Comparison of ENCODE assay signal across 9 cellular contexts in genomic region chr22:46115755-46116490, GRCh38. TPM values are rescaled to one million over a fixed set of nuclear protein-coding genes. Genes with fewer than 3 reads are reported as not detected.
A peak's percentile ranks its signal among the peaks of the same experiment; 100 is the strongest.
DNase-seq lines count a peak whose midpoint lies in the region; ATAC-seq and TF ChIP-seq lines count a peak whose summit lies in the region.
"Had no signal": no experiment of that assay in that cellular context is flagged by ENCODE, and none has a peak within 500 bp of the region (broad histone marks: within the 10 kb centered on the region; RNA-seq: fewer than 3 reads in every experiment).

No MANE protein-coding gene starts in this region.

- H3K4me2 ChIP-seq in mammary epithelial cell (ENCODE audit: insufficient read depth, low read depth, low read length) = no peak overlapping the region
- no peak overlapping the region for H3K4me2 ChIP-seq in neuronal stem cell (ENCODE audit: insufficient read depth, low read length, poor library complexity, severe bottlenecking)

- ATAC-seq in GM19035 (IDR thresholded peaks at IDR 0.05; ENCODE audit: unreplicated experiment) = no peak

- H2BK15ac ChIP-seq in neuronal stem cell (ENCODE audit: low read length) = no peak overlapping the region

- BruUV-seq in MCF 10A (replicated peaks; lab: Mats Ljungman, UMichigan) (TSS peak; percentile 9), mammary epithelial cell (replicated peaks; lab: Mats Ljungman, UMichigan) (no TSS peak)

- H3K23ac ChIP-seq in neuronal stem cell (ENCODE audit: low read depth, low read length, poor library complexity) = peak overlapping the region; percentile 90

- H3K36me3 Mint-ChIP-seq in MCF 10A (ENCODE audit: insufficient read depth, unreplicated experiment) = peaks cover 76% of the 10 kb centered on the region
- H3K36me3 Mint-ChIP-seq: brain had no signal

- H3K27me3 ChIP-seq in mammary epithelial cell (ENCODE audit: insufficient read depth, low read length) (no peaks in the 10 kb centered on the region), esophagus muscularis mucosa (no peaks in the 10 kb centered on the region), neuronal stem cell (ENCODE audit: control insufficient read depth in 3 of 3, insufficient read depth in 3 of 3, low read depth in 1 of 3, low read length in 3 of 3) (peaks cover 0 to 77% (median 5%) of the 10 kb centered on the region in 3 experiments), uterus (no peaks in the 10 kb centered on the region)

- H3K4me3 Mint-ChIP-seq in MCF 10A (ENCODE audit: unreplicated experiment) = no peak overlapping the region
- H3K4me3 Mint-ChIP-seq: brain had no signal

- H2BK120ac ChIP-seq in neuronal stem cell (ENCODE audit: low read depth, low read length) = no peak overlapping the region

- H3K14ac ChIP-seq in neuronal stem cell (ENCODE audit: low read length) = peak overlapping the region; percentile 91

- H3K9me3 ChIP-seq in mammary epithelial cell (replicated peaks; ENCODE audit: insufficient read depth, low read length) = no peaks in the 10 kb centered on the region
- H3K9me3 ChIP-seq in esophagus muscularis mucosa = no peaks in the 10 kb centered on the region
- H3K9me3 ChIP-seq in neuronal stem cell (replicated peaks in 1 of 2; ENCODE audit: control insufficient read depth in 2 of 2, insufficient read depth in 1 of 2, low read depth in 1 of 2, low read length in 2 of 2) = no peaks in the 10 kb centered on the region
- no peaks in the 10 kb centered on the region for H3K9me3 ChIP-seq in uterus

- H3K27me3 Mint-ChIP-seq in MCF 10A (ENCODE audit: insufficient read depth, unreplicated experiment) = no peaks in the 10 kb centered on the region
- H3K27me3 Mint-ChIP-seq: brain had no signal

- H2AFZ ChIP-seq in mammary epithelial cell (ENCODE audit: low read depth, low read length) = no peak overlapping the region
- no peak overlapping the region for H2AFZ ChIP-seq in neuronal stem cell (ENCODE audit: low read length)

- H3K36me3 ChIP-seq in mammary epithelial cell (ENCODE audit: insufficient read depth, low read length) = peaks cover 10% of the 10 kb centered on the region
- peaks cover 0 to 32% (median 28%) of the 10 kb centered on the region in 4 donors for H3K36me3 ChIP-seq in esophagus muscularis mucosa
- no peaks in the 10 kb centered on the region for H3K36me3 ChIP-seq in neuronal stem cell (replicated peaks in 1 of 2; ENCODE audit: control insufficient read depth in 2 of 2, insufficient read depth in 2 of 2, low read length in 2 of 2)
- no peaks in the 10 kb centered on the region for H3K36me3 ChIP-seq in uterus

- H3K79me1 ChIP-seq in neuronal stem cell (ENCODE audit: low read depth, low read length) = peaks cover 2% of the 10 kb centered on the region

- WGBS in mammary epithelial cell (ENCODE audit: low coverage, missing lambda C conversion rate) = 52% methylated on average over 15 of the region's 23 CpGs
- WGBS in esophagus muscularis mucosa = 53% methylated on average over 19 of the region's 23 CpGs
- WGBS in neuronal stem cell (ENCODE audit: extremely low coverage in 2 of 2, insufficient read length in 2 of 2, insufficient replicate concordance in 1 of 2), 2 donors = no CpG with 5 or more reads among the region's 23 CpGs

- CTCF ChIA-PET in MCF 10A (lab: Yijun Ruan, JAX) (interaction anchor here (0.8 to 6.9 kb wide), 11 partner anchors 8 to 195 kb away, joined by 3 to 55 read pairs (median 5); no protein-coding TSS in a partner anchor), mammary epithelial cell (lab: Charles Lee; ENCODE audit: low non-redundant PET) (interaction anchor here (0.6 to 0.9 kb wide), 2 partner anchors 79 to 110 kb away, joined by 3 to 19 read pairs; no protein-coding TSS in a partner anchor)

- no peak overlapping the region for H2BK12ac ChIP-seq in neuronal stem cell (ENCODE audit: low read length)

- POLR2A ChIA-PET in MCF 10A (lab: Yijun Ruan, JAX) = interaction anchor here (0.6 to 3.3 kb wide), 3 partner anchors 31 to 109 kb away, joined by 3 to 30 read pairs (median 4); no protein-coding TSS in a partner anchor

- TF ChIP-seq POLR2A in esophagus muscularis mucosa (IDR thresholded peaks at IDR 0.05; ENCODE audit: low read depth) (no peak), uterus (IDR thresholded peaks at IDR 0.05) (no peak)

- no peaks in the 10 kb centered on the region for H3K9me3 Mint-ChIP-seq in MCF 10A (ENCODE audit: unreplicated experiment)
- H3K9me3 Mint-ChIP-seq: brain had no signal

- in situ Hi-C loops in mammary epithelial cell (cut with MboI; ENCODE audit: low sequenced_read_pairs in 2 of 2) = loop anchor here (5.0 to 25.0 kb wide), 2 partner anchors 109 to 421 kb away; partner anchors contain the start of gene CELSR1 (in 1 of the 2)

- H3K4me1 ChIP-seq in mammary epithelial cell (ENCODE audit: insufficient read depth, low read length) (peaks cover 32% of the 10 kb centered on the region), esophagus muscularis mucosa (peaks cover 56 to 80% (median 76%) of the 10 kb centered on the region in 4 donors), neuronal stem cell (ENCODE audit: control insufficient read depth in 2 of 2, insufficient read depth in 1 of 2, low read depth in 1 of 2, low read length in 2 of 2) (peaks cover 7 to 9% of the 10 kb centered on the region in 2 donors), uterus (peaks cover 6 to 27% of the 10 kb centered on the region in 2 donors)

- H2AK5ac ChIP-seq in neuronal stem cell (ENCODE audit: low read depth, low read length) = peak overlapping the region; percentile 92

- H2BK5ac ChIP-seq in neuronal stem cell (ENCODE audit: low read length) = peak overlapping the region; percentile 32

- intact Hi-C loops in MCF 10A (cut with micrococcal nuclease) = loop anchor here (1.0 kb wide), 1 partner anchor 110 kb away; no protein-coding TSS in a partner anchor
- intact Hi-C loops in mammary epithelial cell (cut with micrococcal nuclease) = loop anchor here (1.0 to 2.0 kb wide), 5 partner anchors 26 to 121 kb away; no protein-coding TSS in a partner anchor
- intact Hi-C loops in esophagus muscularis mucosa (cut with DNase I) = loop anchor here (1.0 kb wide), 1 partner anchor 110 kb away; no protein-coding TSS in a partner anchor
- intact Hi-C loops in uterus (cut with DNase I; ENCODE audit: low total_unique reads) = loop anchor here (5.0 kb wide), 1 partner anchor 109 kb away; no protein-coding TSS in a partner anchor

- H3K27ac Mint-ChIP-seq in MCF 10A (ENCODE audit: low read depth, unreplicated experiment) = peak overlapping the region; percentile 87

- H3K27ac ChIP-seq in mammary epithelial cell (ENCODE audit: insufficient read depth, low read depth, low read length) (no peak overlapping the region), esophagus muscularis mucosa (replicated peaks in 1 of 4) (peak overlapping the region; percentile 79 to 85 (median 82)), neuronal stem cell (replicated peaks; ENCODE audit: low read length) (no peak overlapping the region), uterus (peak overlapping the region; percentile 86 to 100)

- no peak for TF ChIP-seq EP300 in esophagus muscularis mucosa (IDR thresholded peaks at IDR 0.05)

- H3K9ac ChIP-seq in mammary epithelial cell (ENCODE audit: insufficient read depth, low read length) = no peak overlapping the region
- no peak overlapping the region for H3K9ac ChIP-seq in neuronal stem cell (ENCODE audit: low read depth, low read length, poor library complexity)

- peaks cover 7% of the 10 kb centered on the region for H3K4me1 Mint-ChIP-seq in MCF 10A (ENCODE audit: insufficient read depth, unreplicated experiment)

- H3K4me3 ChIP-seq in mammary epithelial cell (replicated peaks in 1 of 3; ENCODE audit: insufficient read depth in 1 of 3, low read depth in 2 of 3, low read length in 3 of 3) = no peak overlapping the region
- no peak overlapping the region for H3K4me3 ChIP-seq in esophagus muscularis mucosa
- no peak overlapping the region for H3K4me3 ChIP-seq in neuronal stem cell (ENCODE audit: low read length in 2 of 2)
- no peak overlapping the region for H3K4me3 ChIP-seq in uterus

- no peak overlapping the region for H4K91ac ChIP-seq in neuronal stem cell (ENCODE audit: low read depth, low read length, poor library complexity)

- DNase-seq in MCF 10A (ENCODE audit: unreplicated experiment) (peak; percentile 36), mammary epithelial cell (no peak), esophagus muscularis mucosa (ENCODE audit: extremely low spot score) (no peak), neuronal stem cell (ENCODE audit: low spot score) (no peak), uterus (peak in 1 of 2 donors; percentile 49), DMS 273 (lab: John Stamatoyannopoulos, UW; ENCODE audit: unreplicated experiment) (no peak)
- no peak for DNase-seq in activated T-cell treated with anti-CD3 and anti-CD28 coated beads, Interleukin-2, amount 50 U/mL, for 48 hours

- H4K8ac ChIP-seq in neuronal stem cell (ENCODE audit: low read depth, low read length) = no peak overlapping the region

- no peaks in the 10 kb centered on the region for H3K79me2 ChIP-seq in mammary epithelial cell (ENCODE audit: insufficient read depth, low read length)

- H4K20me1 ChIP-seq in mammary epithelial cell (ENCODE audit: insufficient read depth, low read length) = peaks cover 2% of the 10 kb centered on the region

- dilution Hi-C loops in mammary epithelial cell (cut with HindIII; ENCODE audit: low sequenced_read_pairs) = no loop called here

- H3K18ac ChIP-seq in neuronal stem cell (ENCODE audit: low read length) = peak overlapping the region; percentile 51

- TF ChIP-seq CTCF in MCF 10A (IDR thresholded peaks at IDR 0.05; ENCODE audit: unreplicated experiment) = no peak
- TF ChIP-seq CTCF in mammary epithelial cell (conservative IDR thresholded peaks at IDR 0.05 in 1 of 2, IDR thresholded peaks at IDR 0.05 in 1 of 2; ENCODE audit: extremely low read depth in 1 of 2, insufficient read depth in 1 of 2, low read depth in 1 of 2, low read length in 2 of 2) = no peak
- TF ChIP-seq CTCF in esophagus muscularis mucosa (IDR thresholded peaks at IDR 0.05) = no peak
- TF ChIP-seq CTCF in uterus (IDR thresholded peaks at IDR 0.05) = no peak

- H3K4ac ChIP-seq in neuronal stem cell (ENCODE audit: low read length) = no peak overlapping the region

RNA-seq across cellular contexts. Expression of gene PPARA, which starts 34.4 kb away (rescaled TPM):
- total RNA-seq in MCF 10A (2022) (8.0 and 10.1 TPM in 2 replicates), mammary epithelial cell (10 to 100 TPM; 10.3 to 15.5 TPM), esophagus muscularis mucosa (10 to 100 TPM; 17.0 to 50.9 (median 26.8) TPM), uterus (10 to 100 TPM in 2 of 4 donors, 1 to 10 TPM in 2; 1.8 to 24.8 (median 14.0) TPM)
- 7.4 TPM for polyA plus RNA-seq in mammary epithelial cell
- polyA minus RNA-seq in mammary epithelial cell = 46.3 TPM
- 4.4 TPM for polyA plus RNA-seq in neuronal stem cell (2013, experiment 1 of 2)
- 4.3 TPM for polyA plus RNA-seq in neuronal stem cell (2013, experiment 2 of 2)

Comparison
In these comparisons a context has a peak if more than half of its experiments do, and no peak if none do; other contexts are left out.
1. H3K27ac ChIP-seq: peak in esophagus muscularis mucosa (4 of 4) and uterus (2 of 2); none in mammary epithelial cell (single experiment) and neuronal stem cell (single experiment).